8 cellular contexts compared by ENCODE assay signal in genomic region chr6:13710552-13711383, GRCh38. TPM values are rescaled to one million over a fixed set of nuclear protein-coding genes. Genes with fewer than 3 reads are reported as not detected.
DNase-seq lines count a peak whose midpoint lies in the region; ATAC-seq and TF ChIP-seq lines count a peak whose summit lies in the region.

No MANE protein-coding gene starts in this region.

- H3K4me3 ChIP-seq in KMS-11 (IDR thresholded peaks at IDR 0.05; ENCODE audit: insufficient read depth, low read depth, low read length) (no peak overlapping the region), ectodermal cell (ENCODE audit: insufficient read depth, low read depth, low read length) (peak overlapping the region; percentile 46)

- DNase-seq in EL (peak; percentile 31), lung microvascular endothelial cell (ENCODE audit: low read depth in 2 of 2) (peak; percentile 32 to 47), NCI-H1048 (lab: John Stamatoyannopoulos, UW) (no peak)
- peak; percentile 57 for DNase-seq in activated CD4-positive, alpha-beta T cell treated with anti-CD3 and anti-CD28 coated beads for 48 hours
- peak; percentile 50 for DNase-seq in stimulated activated naive CD8-positive, alpha-beta T cell treated with anti-CD3 and anti-CD28 coated beads, Interleukin-15, Interleukin-2, amounts not matched to agents 100 U/mL and 50 U/mL, for 24 hours

- no peaks in the 10 kb centered on the region for H3K9me3 ChIP-seq in ectodermal cell (ENCODE audit: control insufficient read depth, low read length)

- 0% methylated on average over 84 of the region's 84 CpGs for WGBS in ectodermal cell, 2 experiments

- H3K4me2 ChIP-seq in KMS-11 = peak overlapping the region; percentile 77

- peaks cover 51% of the 10 kb centered on the region for H3K79me2 ChIP-seq in KMS-11 (ENCODE audit: insufficient read depth, low read depth)

- TF ChIP-seq CTCF in KMS-11 (conservative IDR thresholded peaks at IDR 0.05; ENCODE audit: low read depth, low read length) = no peak

- ATAC-seq in GM21723 (IDR thresholded peaks at IDR 0.05; ENCODE audit: unreplicated experiment) = peak; percentile 27
- ATAC-seq in stimulated activated naive CD8-positive, alpha-beta T cell treated with anti-CD3 and anti-CD28 coated beads, Interleukin-15, Interleukin-2, amounts not matched to agents 100 U/mL and 50 U/mL, for 24 hours = no peak

- H3K9ac ChIP-seq in KMS-11 = peak overlapping the region; percentile 77

- no peaks in the 10 kb centered on the region for H3K27me3 ChIP-seq in KMS-11 (ENCODE audit: insufficient read depth, low read depth)
- H3K27me3 ChIP-seq in ectodermal cell (ENCODE audit: control insufficient read depth, insufficient read depth, low read length, poor library complexity, severe bottlenecking) = no peaks in the 10 kb centered on the region

- H3K27ac ChIP-seq in KMS-11 (peak overlapping the region; percentile 77), ectodermal cell (ENCODE audit: insufficient read depth, low read depth, low read length, poor library complexity, severe bottlenecking) (peak overlapping the region; percentile 40)

- 0 out of 2 replicates have a peak, but pooled peaks cover 7% of the 10 kb centered on the region for H4K20me1 ChIP-seq in KMS-11 (ENCODE audit: insufficient read depth)

- peak overlapping the region; percentile 41; the same call in 1 of the 2 replicates for H2AFZ ChIP-seq in KMS-11 (ENCODE audit: low read depth)

- H3K4me1 ChIP-seq in KMS-11 (ENCODE audit: low read depth, poor library complexity, severe bottlenecking) (peaks cover 40% of the 10 kb centered on the region), ectodermal cell (ENCODE audit: control insufficient read depth, insufficient read depth, low read length) (peaks cover 13% of the 10 kb centered on the region)

- H3K36me3 ChIP-seq in KMS-11 (ENCODE audit: insufficient read depth) = no peaks in the 10 kb centered on the region
- no peaks in the 10 kb centered on the region for H3K36me3 ChIP-seq in ectodermal cell (ENCODE audit: control insufficient read depth, insufficient read depth, low read length)

RNA-seq across cellular contexts. Expression of gene RANBP9, which starts 0.9 kb away (rescaled TPM):
- polyA plus RNA-seq in ectodermal cell (2013, experiment 1 of 4) = 46.3 TPM
- polyA plus RNA-seq in ectodermal cell (2013, experiment 2 of 4) = 48.9 TPM
- polyA plus RNA-seq in ectodermal cell (2013, experiment 3 of 4) = 35.8 TPM
- 40.5 TPM for polyA plus RNA-seq in ectodermal cell (2013, experiment 4 of 4)
- 18.3 and 21.0 TPM in 2 replicates for total RNA-seq in lung microvascular endothelial cell
